Comparison of ENCODE assay signal across 1 cellular context in genomic region chr5:141923443-141924313, GRCh38.
TF ChIP-seq lines count a peak whose summit lies in the region.

DELE1 (plus strand) TSS chr5:141923871; CDS start chr5:141923942, 71 bp downstream.

TF ChIP-seq in HepG2, 621 proteins besides CTCF, POLR2A, EP300 and RAD21 (continued from another document and continues in another):
- TF ChIP-seq RNF219 (CRISPR knock-in tag; IDR thresholded peaks at IDR 0.05) (no peak), IKZF1 (IDR thresholded peaks at IDR 0.05) (no peak), ZNF318 (CRISPR knock-in tag; IDR thresholded peaks at IDR 0.05) (peak; percentile 84; the same call in 1 of the 2 replicates), ZNF451 (CRISPR knock-in tag; IDR thresholded peaks at IDR 0.05) (peak; percentile 89), GATA4 (IDR thresholded peaks at IDR 0.05; ENCODE audit: borderline replicate concordance, low read depth) (peak; percentile 60; the same call in 1 of the 2 replicates), SP1 (IDR thresholded peaks at IDR 0.05) (no peak), SP1 (CRISPR knock-in tag; IDR thresholded peaks at IDR 0.05) (peak; percentile 55), KLF11 (CRISPR knock-in tag; IDR thresholded peaks at IDR 0.05) (peak; percentile 56; the same call in 1 of the 2 replicates), ELK4 (CRISPR knock-in tag; IDR thresholded peaks at IDR 0.05; ENCODE audit: borderline replicate concordance) (no peak; the same call in 1 of the 2 replicates), TBX2 (CRISPR knock-in tag; IDR thresholded peaks at IDR 0.05; ENCODE audit: borderline replicate concordance) (no peak; the same call in 1 of the 2 replicates), SNAPC4 (CRISPR knock-in tag; IDR thresholded peaks at IDR 0.05) (peak; percentile 89), REXO4 (CRISPR knock-in tag; IDR thresholded peaks at IDR 0.05; ENCODE audit: borderline replicate concordance) (no peak), MED1 (CRISPR knock-in tag; IDR thresholded peaks at IDR 0.05) (peak; percentile 59; the same call in 1 of the 2 replicates), MIXL1 (CRISPR knock-in tag; IDR thresholded peaks at IDR 0.05) (peak; percentile 60), ZBTB38 (CRISPR knock-in tag; IDR thresholded peaks at IDR 0.05) (0 out of 2 replicates have a peak, but pooled peaks have one; percentile 17), PRDM10 (CRISPR knock-in tag; IDR thresholded peaks at IDR 0.05; ENCODE audit: low read depth) (peak; percentile 44; the same call in 1 of the 2 replicates), MNT (IDR thresholded peaks at IDR 0.05) (no peak), ZBTB10 (CRISPR knock-in tag; IDR thresholded peaks at IDR 0.05; ENCODE audit: borderline replicate concordance) (no peak), ZNF362 (CRISPR knock-in tag; IDR thresholded peaks at IDR 0.05; ENCODE audit: borderline replicate concordance) (peak; percentile 42; the same call in 1 of the 2 replicates), ZNF841 (CRISPR knock-in tag; IDR thresholded peaks at IDR 0.05; ENCODE audit: borderline replicate concordance) (no peak), FOXA1 (IDR thresholded peaks at IDR 0.05) (no peak), FOXA1 (CRISPR knock-in tag; IDR thresholded peaks at IDR 0.05) (no peak)
